Comparison of ENCODE assay signal across 10 cellular contexts in the genomic region with DNA sequence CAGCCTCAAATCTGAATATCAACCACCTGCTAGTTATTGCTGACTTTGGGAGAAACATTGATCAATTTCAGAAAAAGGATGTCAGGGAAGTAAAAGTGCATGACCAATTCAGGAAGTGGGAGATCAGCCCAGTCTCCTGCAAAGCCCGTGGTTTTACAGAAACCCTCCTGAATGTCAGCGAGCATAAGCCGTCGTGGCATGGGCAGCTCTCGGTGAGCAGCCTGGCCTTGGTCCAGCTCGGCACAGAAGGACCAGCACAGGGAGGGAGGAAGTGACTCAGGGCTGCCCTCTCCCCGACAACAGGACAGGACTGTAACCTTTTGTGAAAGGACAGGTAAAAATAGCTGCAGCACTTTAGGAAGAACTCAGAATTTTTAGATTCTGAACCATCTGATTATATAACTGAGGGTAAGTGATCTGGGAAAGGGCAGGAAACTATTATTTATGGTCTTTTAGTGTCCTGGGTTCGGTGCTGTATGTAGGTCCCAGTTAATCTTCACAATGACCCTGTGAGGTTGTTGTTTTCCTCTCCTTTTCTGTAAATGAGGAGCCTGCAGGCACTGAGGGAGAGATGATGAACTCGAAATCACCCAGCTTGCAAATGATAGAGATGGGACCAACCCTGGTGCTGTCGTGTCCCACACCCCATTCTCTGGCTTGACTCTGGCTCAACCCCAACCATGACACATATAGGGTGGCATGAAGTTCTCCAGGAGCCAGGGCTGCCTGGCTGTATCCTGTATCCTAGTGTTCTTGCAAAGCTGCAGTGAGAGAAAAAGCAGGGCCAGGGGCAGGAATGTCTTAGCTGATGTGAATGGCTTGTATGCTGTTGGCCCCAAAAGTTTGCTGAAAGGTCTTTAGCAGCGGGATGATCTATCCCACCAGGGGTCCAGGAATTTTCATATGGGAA. TPM values are rescaled to one million over a fixed set of nuclear protein-coding genes. Genes with fewer than 3 reads are reported as not detected.
A peak's percentile ranks its signal among the peaks of the same experiment; 100 is the strongest.
DNase-seq lines count a peak whose midpoint lies in the region; ATAC-seq and TF ChIP-seq lines count a peak whose summit lies in the region.
"Had no signal": no experiment of that assay in that cellular context is flagged by ENCODE, and none has a peak within 500 bp of the region (broad histone marks: within the 10 kb centered on the region; RNA-seq: fewer than 3 reads in every experiment).

No MANE protein-coding gene starts in this region.

- TF ChIP-seq EP300 in transverse colon (IDR thresholded peaks at IDR 0.05; ENCODE audit: low read depth) = no peak

- no peaks in the 10 kb centered on the region for H3K27me3 ChIP-seq in transverse colon

- intact Hi-C loops in left cardiac atrium (cut with DNase I) (no loop called here), transverse colon (cut with DNase I; ENCODE audit: low total_unique reads) (no loop called here)

- TF ChIP-seq CTCF in transverse colon (IDR thresholded peaks at IDR 0.05) = no peak

- peaks cover 10% of the 10 kb centered on the region for H3K36me3 Mint-ChIP-seq in T-helper 17 cell (ENCODE audit: low read depth)
- H3K36me3 Mint-ChIP-seq: brain had no signal

- peaks cover 32% of the 10 kb centered on the region for H3K27me3 Mint-ChIP-seq in T-helper 17 cell

- H3K27ac ChIP-seq in transverse colon = no peak overlapping the region

- in situ Hi-C loops in transverse colon (cut with MboI; ENCODE audit: low pct_ligation_motif_present in 1 of 4, low pct_unique_long_range_greater_than_20kb in 1 of 4, low sequenced_read_pairs in 3 of 4) = no loop called here

- TF ChIP-seq POLR2A in transverse colon (IDR thresholded peaks at IDR 0.05) = no peak

- peaks cover 8% of the 10 kb centered on the region for H3K4me1 Mint-ChIP-seq in T-helper 17 cell
- H3K4me1 Mint-ChIP-seq: brain had no signal

- peaks cover 0 to 3% (median 0%) of the 10 kb centered on the region in 4 donors for H3K4me1 ChIP-seq in transverse colon

- WGBS in transverse colon (ENCODE audit: low coverage in 1 of 2), 2 donors = 38 to 39% methylated on average over 5 to 11 of the region's 11 CpGs

- no peaks in the 10 kb centered on the region for H3K36me3 ChIP-seq in transverse colon

- no peak overlapping the region for H3K4me3 Mint-ChIP-seq in T-helper 17 cell
- H3K4me3 Mint-ChIP-seq: brain had no signal

- ATAC-seq in left cardiac atrium = peak; percentile 67 to 93
- no peak for ATAC-seq in T-helper 17 cell
- ATAC-seq in GM18498 (IDR thresholded peaks at IDR 0.05; ENCODE audit: unreplicated experiment) = no peak

- H3K27ac Mint-ChIP-seq in T-helper 17 cell = no peak overlapping the region
- H3K27ac Mint-ChIP-seq: brain had no signal

- H3K9me3 ChIP-seq in transverse colon (no peaks in the 10 kb centered on the region), T-helper 17 cell (ENCODE audit: control insufficient read depth, low read length, poor library complexity, severe bottlenecking) (no peaks in the 10 kb centered on the region)

- peak; percentile 6 to 8 for DNase-seq in NOMO-1 (lab: John Stamatoyannopoulos, UW; ENCODE audit: unreplicated experiment in 2 of 2)
- no peak for DNase-seq in NOMO-1 treated with dmso at 0.1 percent for 144 hours (lab: John Stamatoyannopoulos, UW; ENCODE audit: unreplicated experiment)
- peak; percentile 28 to 50 for DNase-seq in SW 1271 (lab: John Stamatoyannopoulos, UW)
- DNase-seq in left cardiac atrium = peak; percentile 65
- DNase-seq in transverse colon = peak; percentile 19
- DNase-seq in AG08396 (ENCODE audit: low spot score) = no peak
- no peak for DNase-seq in T-helper 17 cell
- DNase-seq: NCI-H1092 treated with DMSO at 0.1 percent for 48 hours had no signal

- H3K4me3 ChIP-seq in transverse colon = no peak overlapping the region

RNA-seq across cellular contexts. Expression of gene NRN1, which starts 37.7 kb away (rescaled TPM):
- total RNA-seq in left cardiac atrium = 10 to 100 TPM; 12.8 to 18.1 TPM
- total RNA-seq in transverse colon = 1 to 10 TPM in 2 of 4 donors, not detected in 2; 1.2 to 2.5 TPM
- under 1 TPM in 1 of 2 donors, not detected in 1; 0.31 TPM for total RNA-seq in T-helper 17 cell

Comparison
In these comparisons a context has a peak if more than half of its experiments do, and no peak if none do; other contexts are left out.
1. DNase-seq: peak in NOMO-1 (2 of 2), SW 1271 (2 of 2), left cardiac atrium (single experiment) and transverse colon (single experiment); none in NOMO-1 treated with dmso at 0.1 percent for 144 hours (single experiment), AG08396 (single experiment) and T-helper 17 cell (0 of 3).
2. ATAC-seq: peak in left cardiac atrium (2 of 2); none in T-helper 17 cell (single experiment) and GM18498 (single experiment).